ENCODE assay signal across 12 cellular contexts in genomic region chr10:111281516-111281915, GRCh38.
DNase-seq lines count a peak whose midpoint lies in the region; ATAC-seq, FAIRE-seq and TF ChIP-seq lines count a peak whose summit lies in the region.
"Had no signal": no experiment of that assay in that cellular context is flagged by ENCODE, and none has a peak within 500 bp of the region (broad histone marks: within the 10 kb centered on the region; RNA-seq: fewer than 3 reads in every experiment).

No MANE protein-coding gene starts in this region.

- POLR2A ChIA-PET in CD4-positive, alpha-beta T cell (lab: Charles Lee): no interaction called here

- no peaks in the 10 kb centered on the region for H3K27me3 ChIP-seq in mammary epithelial cell (ENCODE audit: insufficient read depth, low read length)
- H3K27me3 ChIP-seq in CD4-positive, alpha-beta T cell (ENCODE audit: control insufficient read depth, insufficient read depth, low read length): no peaks in the 10 kb centered on the region
- H3K27me3 ChIP-seq: SJCRH30 had no signal

- H3K9me3 Mint-ChIP-seq in mesothelial cell of epicardium: no peaks in the 10 kb centered on the region
- H3K9me3 Mint-ChIP-seq in CD4-positive, alpha-beta T cell: no peaks in the 10 kb centered on the region

- intact Hi-C loops in mammary epithelial cell (cut with micrococcal nuclease): loop anchor here (2.0 to 5.0 kb wide), 2 partner anchors 317 to 1031 kb away; no protein-coding TSS in a partner anchor
- intact Hi-C loops in CD4-positive, alpha-beta T cell (cut with DNase I, micrococcal nuclease): no loop called here

- no peak overlapping the region for H3K27ac Mint-ChIP-seq in mesothelial cell of epicardium
- no peak overlapping the region for H3K27ac Mint-ChIP-seq in CD4-positive, alpha-beta T cell

- peaks cover 2% of the 10 kb centered on the region for H3K9me3 ChIP-seq in mammary epithelial cell (replicated peaks; ENCODE audit: insufficient read depth, low read length)
- H3K9me3 ChIP-seq in CD4-positive, alpha-beta T cell (ENCODE audit: control insufficient read depth, low read length): no peaks in the 10 kb centered on the region
- H3K9me3 ChIP-seq: prostate gland, SJCRH30 had no signal

- FAIRE-seq in HTR-8/SVneo (lab: Jason Lieb, UNC): no peak
- FAIRE-seq: G401.6 had no signal

- no peak overlapping the region for H2AFZ ChIP-seq in mammary epithelial cell (ENCODE audit: low read depth, low read length)

- no peak overlapping the region for H3K27ac ChIP-seq in mammary epithelial cell (ENCODE audit: insufficient read depth, low read depth, low read length)
- no peak overlapping the region for H3K27ac ChIP-seq in CD4-positive, alpha-beta T cell (ENCODE audit: low read depth, low read length)
- H3K27ac ChIP-seq: prostate gland, SJCRH30 had no signal

- dilution Hi-C loops in mammary epithelial cell (cut with HindIII; ENCODE audit: low sequenced_read_pairs): no loop called here

- no peaks in the 10 kb centered on the region for H3K79me2 ChIP-seq in mammary epithelial cell (ENCODE audit: insufficient read depth, low read length)

- in situ Hi-C loops in mammary epithelial cell (cut with MboI; ENCODE audit: low sequenced_read_pairs in 2 of 2): no loop called here

- ATAC-seq in HG03025 (IDR thresholded peaks at IDR 0.05; ENCODE audit: low FRiP score, unreplicated experiment): no peak
- ATAC-seq in CD4-positive, alpha-beta T cell (ENCODE audit: poor library complexity): no peak
- no peak for ATAC-seq in activated CD4-positive, CD25-positive, alpha-beta regulatory T cell treated with anti-CD3 and anti-CD28 coated beads, Interleukin-2, amount 50 U/mL, for 24 hours

- no peaks in the 10 kb centered on the region for H3K4me1 Mint-ChIP-seq in mesothelial cell of epicardium
- H3K4me1 Mint-ChIP-seq in CD4-positive, alpha-beta T cell (ENCODE audit: low read depth): no peaks in the 10 kb centered on the region

- H3K36me3 Mint-ChIP-seq in mesothelial cell of epicardium: no peaks in the 10 kb centered on the region
- H3K36me3 Mint-ChIP-seq in CD4-positive, alpha-beta T cell (ENCODE audit: low read depth): no peaks in the 10 kb centered on the region

- no peaks in the 10 kb centered on the region for H4K20me1 ChIP-seq in mammary epithelial cell (ENCODE audit: insufficient read depth, low read length)

- DNase-seq in AG09319 (ENCODE audit: extremely low read depth, low read depth): no peak
- peak; percentile 6 for DNase-seq in HTR-8/SVneo (ENCODE audit: insufficient read length, low spot score)
- peak; percentile 1 for DNase-seq in mammary epithelial cell
- no peak for DNase-seq in mesothelial cell of epicardium (ENCODE audit: low spot score in 2 of 2, unreplicated experiment in 2 of 2)
- DNase-seq in dermis blood vessel endothelial cell: no peak
- no peak for DNase-seq in CD4-positive, alpha-beta T cell
- DNase-seq: NCI-H1436 had no signal

- H3K4me2 ChIP-seq in mammary epithelial cell (ENCODE audit: insufficient read depth, low read depth, low read length): no peak overlapping the region

- no peaks in the 10 kb centered on the region for H3K4me1 ChIP-seq in mammary epithelial cell (ENCODE audit: insufficient read depth, low read length)
- H3K4me1 ChIP-seq: prostate gland, SJCRH30 had no signal

- CTCF ChIA-PET in mammary epithelial cell (lab: Charles Lee; ENCODE audit: low non-redundant PET): no interaction called here
- CTCF ChIA-PET in CD4-positive, alpha-beta T cell (lab: Charles Lee): no interaction called here

- BruUV-seq in mammary epithelial cell (replicated peaks; lab: Mats Ljungman, UMichigan): no TSS peak

- H3K4me3 ChIP-seq in mammary epithelial cell (replicated peaks in 1 of 3; ENCODE audit: insufficient read depth in 1 of 3, low read depth in 2 of 3, low read length in 3 of 3): no peak overlapping the region
- H3K4me3 ChIP-seq: prostate gland, SJCRH30 had no signal

- no peak overlapping the region for H3K4me3 Mint-ChIP-seq in mesothelial cell of epicardium
- no peak overlapping the region for H3K4me3 Mint-ChIP-seq in CD4-positive, alpha-beta T cell

- H3K27me3 Mint-ChIP-seq in mesothelial cell of epicardium (ENCODE audit: low read depth): peaks cover 28% of the 10 kb centered on the region
- peaks cover 15% of the 10 kb centered on the region for H3K27me3 Mint-ChIP-seq in CD4-positive, alpha-beta T cell

- H3K9ac ChIP-seq in mammary epithelial cell (ENCODE audit: insufficient read depth, low read length): no peak overlapping the region

- TF ChIP-seq CTCF in AG09319 (IDR thresholded peaks at IDR 0.05; ENCODE audit: low read depth, low read length) (peak; percentile 27), mammary epithelial cell (conservative IDR thresholded peaks at IDR 0.05 in 1 of 2, IDR thresholded peaks at IDR 0.05 in 1 of 2; ENCODE audit: extremely low read depth in 1 of 2, insufficient read depth in 1 of 2, low read depth in 1 of 2, low read length in 2 of 2) (peak in 1 of 2 donors; percentile 25), mesothelial cell of epicardium (IDR thresholded peaks at IDR 0.05; ENCODE audit: unreplicated experiment) (peak; percentile 61)
- TF ChIP-seq CTCF in CD4-positive, alpha-beta T cell (IDR thresholded peaks at IDR 0.05): no peak

- 23% methylated on average over 4 of the region's 4 CpGs for WGBS in mammary epithelial cell (ENCODE audit: low coverage, missing lambda C conversion rate)

- no peaks in the 10 kb centered on the region for H3K36me3 ChIP-seq in mammary epithelial cell (ENCODE audit: insufficient read depth, low read length)
- H3K36me3 ChIP-seq: prostate gland, SJCRH30 had no signal

Comparison
In these comparisons a context has a peak if more than half of its experiments do, and no peak if none do; other contexts are left out.
1. DNase-seq: peak in HTR-8/SVneo (single experiment) and mammary epithelial cell (single experiment); none in AG09319 (single experiment), mesothelial cell of epicardium (0 of 2), dermis blood vessel endothelial cell (single experiment) and CD4-positive, alpha-beta T cell (0 of 10).